11 cellular contexts compared by ENCODE assay signal in the genomic region with DNA sequence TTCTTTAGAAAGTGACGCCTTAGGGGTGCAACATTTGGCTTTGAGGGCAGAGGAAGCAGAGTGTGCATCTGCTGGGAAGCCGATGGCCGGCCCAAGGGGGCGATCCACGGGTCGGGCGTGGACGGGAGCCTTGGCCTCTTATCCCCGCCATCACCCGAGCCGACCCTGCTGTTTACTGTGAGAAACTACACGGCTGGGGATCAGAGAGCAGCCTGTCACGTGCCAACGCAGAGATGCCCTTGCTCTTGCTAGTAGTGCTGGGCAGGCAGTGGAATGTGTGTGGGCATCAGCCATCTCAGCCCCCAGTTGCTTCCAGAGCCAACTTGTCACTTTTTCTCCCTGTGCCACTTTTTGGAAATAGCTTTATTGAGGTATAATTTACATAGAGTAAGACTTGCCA. TPM values are rescaled to one million over a fixed set of nuclear protein-coding genes. Genes with fewer than 3 reads are reported as not detected.
DNase-seq lines count a peak whose midpoint lies in the region; ATAC-seq and TF ChIP-seq lines count a peak whose summit lies in the region.
"Had no signal": no experiment of that assay in that cellular context is flagged by ENCODE, and none has a peak within 500 bp of the region (broad histone marks: within the 10 kb centered on the region; RNA-seq: fewer than 3 reads in every experiment).

No MANE protein-coding gene starts in this region.

- H3K36me3 ChIP-seq in ascending aorta, result peaks cover 49 to 67% of the 10 kb centered on the region in 2 donors
- H3K36me3 ChIP-seq in left ventricle myocardium inferior, result peaks cover 14% of the 10 kb centered on the region

- TF ChIP-seq CTCF in ascending aorta (IDR thresholded peaks at IDR 0.05) (no peak), left ventricle myocardium inferior (IDR thresholded peaks at IDR 0.05; ENCODE audit: borderline replicate concordance) (peak; percentile 9)

- ATAC-seq in sciatic nerve (peak; percentile 5), HG02610 (IDR thresholded peaks at IDR 0.05; ENCODE audit: unreplicated experiment) (no peak), HG03159 (IDR thresholded peaks at IDR 0.05; ENCODE audit: unreplicated experiment) (no peak), GM18858 (IDR thresholded peaks at IDR 0.05; ENCODE audit: unreplicated experiment) (no peak)

- H3K4me1 ChIP-seq in ascending aorta, result peaks cover 0 to 2% of the 10 kb centered on the region in 2 donors
- H3K4me1 ChIP-seq in left ventricle myocardium inferior, result peaks cover 91% of the 10 kb centered on the region

- H3K27ac ChIP-seq in ascending aorta (peak overlapping the region; percentile 55 to 78), left ventricle myocardium inferior (replicated peaks) (peak overlapping the region; percentile 96)

- in situ Hi-C loops in G401 (cut with HindIII; ENCODE audit: low sequenced_read_pairs), result no loop called here

- no peaks in the 10 kb centered on the region for H3K9me3 ChIP-seq in ascending aorta
- H3K9me3 ChIP-seq in left ventricle myocardium inferior (replicated peaks), result no peaks in the 10 kb centered on the region

- no peak overlapping the region for H3K4me3 ChIP-seq in ascending aorta
- H3K4me3 ChIP-seq in left ventricle myocardium inferior, result no peak overlapping the region

- no peaks in the 10 kb centered on the region for H3K27me3 ChIP-seq in ascending aorta
- no peaks in the 10 kb centered on the region for H3K27me3 ChIP-seq in left ventricle myocardium inferior (ENCODE audit: low read depth)

- DNase-seq in G401 (ENCODE audit: low spot score), result peak; percentile 66
- no peak for DNase-seq in ascending aorta (ENCODE audit: low spot score in 2 of 2)
- peak; percentile 26 for DNase-seq in left ventricle myocardium inferior
- DNase-seq in sciatic nerve (ENCODE audit: low spot score), result no peak
- no peak for DNase-seq in NCI-H446 treated with DMSO at 0.1 percent for 48 hours (lab: John Stamatoyannopoulos, UW)
- DNase-seq: activated CD4-positive, alpha-beta T cell treated with anti-CD3 and anti-CD28 coated beads, Interleukin-2, amount 50 U/mL, for 1 hour; GOT3; NCI-H510A treated with DMSO at 0.1 percent for 48 hours had no signal

- intact Hi-C loops in ascending aorta (cut with DNase I) (no loop called here), left ventricle myocardium inferior (cut with micrococcal nuclease) (no loop called here), sciatic nerve (cut with DNase I) (no loop called here)

RNA-seq across cellular contexts. Expression of a gene that starts 26.7 kb away (rescaled TPM):
- 0.06 TPM in 1 of 2 replicates, not detected in the other for total RNA-seq in G401 (2014; rRNA removed; shearing (Covaris generic))
- total RNA-seq in ascending aorta (152 TPM), left ventricle myocardium inferior (10.6 TPM), sciatic nerve (469 TPM)

RNA-seq across cellular contexts. Expression of a gene that starts 27.4 kb away (rescaled TPM):
- 94.1 and 162 TPM in 2 replicates for total RNA-seq in G401 (2014; rRNA removed; shearing (Covaris generic))
- total RNA-seq in ascending aorta (70.9 TPM), left ventricle myocardium inferior (47.2 TPM), sciatic nerve (107 TPM)

RNA-seq across cellular contexts. Expression of a gene that starts 27.6 kb away (rescaled TPM):
- total RNA-seq in G401 (2014; rRNA removed; shearing (Covaris generic)), result 16.7 and 40.0 TPM in 2 replicates
- total RNA-seq in ascending aorta (7.6 TPM), left ventricle myocardium inferior (17.3 TPM), sciatic nerve (35.2 TPM)

Comparison
In these comparisons a context has a peak if more than half of its experiments do, and no peak if none do; other contexts are left out.
1. DNase-seq: peak in G401 (single experiment) and left ventricle myocardium inferior (single experiment); none in ascending aorta (0 of 2), sciatic nerve (single experiment) and NCI-H446 treated with DMSO at 0.1 percent for 48 hours (single experiment).
2. RNA of a gene that starts 26.7 kb away (total RNA-seq): 469 TPM in sciatic nerve (single experiment) and 152 TPM in ascending aorta (single experiment); 10.6 TPM in left ventricle myocardium inferior (single experiment) and 0.06 TPM in G401; every median in the first group is over 10 times any median in the second.